ENCODE assay signal across 22 cellular contexts in genomic region chr7:67392596-67393438, GRCh38.
DNase-seq lines count a peak whose midpoint lies in the region; ATAC-seq lines count a peak whose summit lies in the region.
"Had no signal": no experiment of that assay in that cellular context is flagged by ENCODE, and none has a peak within 500 bp of the region (broad histone marks: within the 10 kb centered on the region; RNA-seq: fewer than 3 reads in every experiment).

No MANE protein-coding gene starts in this region.

- no peaks in the 10 kb centered on the region for H3K9me3 ChIP-seq in iPS-15b (ENCODE audit: control insufficient read depth, insufficient read depth, low read length)
- H3K9me3 ChIP-seq: colonic mucosa had no signal

- ATAC-seq in HG02852 (IDR thresholded peaks at IDR 0.05; ENCODE audit: unreplicated experiment), result no peak
- ATAC-seq: activated CD8-positive, alpha-beta memory T cell treated with anti-CD3 and anti-CD28 coated beads, Interleukin-2, amount 10 ng/mL, durations not matched to agents 7 days and 5 days; activated T-helper 17 cell treated with anti-CD3 and anti-CD28 coated beads, Interleukin-2, amount 50 U/mL, for 72 hours; body of pancreas; naive thymus-derived CD4-positive, alpha-beta T cell; SK-N-SH treated with all-trans-retinoic acid at 6 μM for 48 hours; stimulated activated naive CD8-positive, alpha-beta T cell treated with anti-CD3 and anti-CD28 coated beads, Interleukin-15, Interleukin-2, amounts not matched to agents 100 U/mL and 50 U/mL, for 24 hours had no signal

- no peak overlapping the region; the same call in 1 of the 2 replicates for H3K4me3 ChIP-seq in H7 (ENCODE audit: insufficient read depth, low read depth, low read length)
- peak overlapping the region; percentile 31 for H3K4me3 ChIP-seq in iPS-15b (ENCODE audit: low read depth, low read length)
- H3K4me3 ChIP-seq: body of pancreas, colonic mucosa had no signal

- H3K36me3 ChIP-seq in H7 (replicated peaks; ENCODE audit: control insufficient read depth, insufficient read depth, low read length) (no peaks in the 10 kb centered on the region), iPS-15b (ENCODE audit: control insufficient read depth, insufficient read depth, low read length) (no peaks in the 10 kb centered on the region)
- H3K36me3 ChIP-seq: colonic mucosa had no signal

- DNase-seq in DMS79 treated with DMSO at 0.1 percent for 48 hours (lab: John Stamatoyannopoulos, UW), result peak; percentile 87
- peak; percentile 74 for DNase-seq in H7
- DNase-seq in NCI-H2171 treated with DMSO at 0.1 percent for 48 hours (lab: John Stamatoyannopoulos, UW), result peak; percentile 46
- DNase-seq in nucleus accumbens (lab: John Stamatoyannopoulos, UW), result no peak
- DNase-seq in NCI-H128 (lab: John Stamatoyannopoulos, UW; ENCODE audit: unreplicated experiment), result no peak
- DNase-seq: activated CD4-positive, alpha-beta T cell treated with anti-CD3 and anti-CD28 coated beads for 1 hour; activated CD8-positive, alpha-beta memory T cell treated with anti-CD3 and anti-CD28 coated beads, Interleukin-2, amount 10 ng/mL, durations not matched to agents 7 days and 5 days; AML-193; body of pancreas; colonic mucosa; head of caudate nucleus; Kasumi-1; kidney glomerular epithelial cell; naive thymus-derived CD4-positive, alpha-beta T cell; NCI-H1694 treated with DMSO at 0.1 percent for 48 hours; stimulated activated naive CD8-positive, alpha-beta T cell treated with anti-CD3 and anti-CD28 coated beads, Interleukin-15, Interleukin-2, amounts not matched to agents 100 U/mL and 50 U/mL, for 24 hours; T1000 had no signal

- peaks cover 7% of the 10 kb centered on the region for H3K4me1 ChIP-seq in iPS-15b (ENCODE audit: control insufficient read depth, insufficient read depth, low read length)
- H3K4me1 ChIP-seq: body of pancreas, colonic mucosa, parathyroid adenoma had no signal

- H3K9ac ChIP-seq in iPS-15b (ENCODE audit: low read depth, low read length), result no peak overlapping the region
- H3K9ac ChIP-seq: parathyroid adenoma had no signal

- H3K27me3 ChIP-seq in H7 (ENCODE audit: control insufficient read depth, insufficient read depth, low read length) (no peaks in the 10 kb centered on the region), iPS-15b (ENCODE audit: control insufficient read depth, insufficient read depth, low read length) (no peaks in the 10 kb centered on the region)
- H3K27me3 ChIP-seq: body of pancreas, colonic mucosa had no signal

Comparison
In these comparisons a context has a peak if more than half of its experiments do, and no peak if none do; other contexts are left out.
1. DNase-seq: peak in DMS79 treated with DMSO at 0.1 percent for 48 hours (single experiment), H7 (single experiment) and NCI-H2171 treated with DMSO at 0.1 percent for 48 hours (single experiment); none in nucleus accumbens (0 of 56) and NCI-H128 (single experiment).